In genomic region chr13:77503398-77503797, GRCh38 we compare ENCODE assay signal across 25 cellular contexts. TPM values are rescaled to one million over a fixed set of nuclear protein-coding genes. Genes with fewer than 3 reads are reported as not detected.
DNase-seq lines count a peak whose midpoint lies in the region; ATAC-seq, FAIRE-seq and TF ChIP-seq lines count a peak whose summit lies in the region.
"Had no signal": no experiment of that assay in that cellular context is flagged by ENCODE, and none has a peak within 500 bp of the region (broad histone marks: within the 10 kb centered on the region; RNA-seq: fewer than 3 reads in every experiment).

No MANE protein-coding gene starts in this region.

- no peaks in the 10 kb centered on the region for H3F3A ChIP-seq in OCI-LY1 (ENCODE audit: insufficient read depth, low read length)

- 23% methylated on average over 5 of the region's 5 CpGs for WGBS in GM12878 (ENCODE audit: insufficient coverage, insufficient replicate concordance, low lambda C conversion rate, missing lambda C conversion rate)

- H4K20me1 ChIP-seq in OCI-LY1 (ENCODE audit: insufficient read depth, low read length) = no peaks in the 10 kb centered on the region
- no peaks in the 10 kb centered on the region for H4K20me1 ChIP-seq in GM12878 (ENCODE audit: control insufficient read depth, insufficient read depth)

- peaks cover 22% of the 10 kb centered on the region for H3K4me1 ChIP-seq in OCI-LY1 (ENCODE audit: insufficient read depth, low read length, severe bottlenecking)
- H3K4me1 ChIP-seq in GM12878 (ENCODE audit: control insufficient read depth, insufficient read depth, low read length) = peaks cover 18% of the 10 kb centered on the region

- H3K36me3 ChIP-seq in GM06990 (ENCODE audit: control insufficient read depth, insufficient read depth, low read length) (no peaks in the 10 kb centered on the region), OCI-LY1 (ENCODE audit: insufficient read depth, low read length) (no peaks in the 10 kb centered on the region), GM12878 (ENCODE audit: control insufficient read depth in 2 of 2, insufficient read depth in 2 of 2, low read length in 1 of 2) (no peaks in the 10 kb centered on the region), H7 (replicated peaks; ENCODE audit: control insufficient read depth, insufficient read depth, low read length) (no peaks in the 10 kb centered on the region)

- TF ChIP-seq RAD21 in GM12878 (IDR thresholded peaks at IDR 0.05; ENCODE audit: insufficient read depth, low read depth, low read length) = no peak

- peak overlapping the region; percentile 2 for H3K27ac ChIP-seq in OCI-LY1 (ENCODE audit: low read depth, low read length, poor library complexity, severe bottlenecking)
- H3K27ac ChIP-seq in GM12878 (ENCODE audit: control insufficient read depth, insufficient read depth) = no peak overlapping the region
- H3K27ac ChIP-seq: GM23248, SK-N-MC had no signal

- H3K4me3 ChIP-seq in GM06990 (replicated peaks; ENCODE audit: low read depth, low read length) (no peak overlapping the region), OCI-LY1 (ENCODE audit: low read depth, low read length, poor library complexity, severe bottlenecking) (no peak overlapping the region), GM12878 (no peak overlapping the region), H7 (ENCODE audit: insufficient read depth, low read depth, low read length) (no peak overlapping the region)
- H3K4me3 ChIP-seq: GM23248, SK-N-MC had no signal

- peak; percentile 33 for DNase-seq in GM06990 (ENCODE audit: extremely low read depth, insufficient read length)
- no peak for DNase-seq in GM12878 (ENCODE audit: low read depth, low spot score)
- no peak for DNase-seq in activated naive CD4-positive, alpha-beta T cell treated with anti-CD3 and anti-CD28 coated beads, Interleukin-2, amount 50 U/mL, for 16 hours
- no peak for DNase-seq in DMS153 (lab: John Stamatoyannopoulos, UW)
- no peak for DNase-seq in H7
- DNase-seq: GM23248, HCEC 1CT, KG1, MV-4-11, NCI-H1694, NCI-H2081, NCI-H2171, NCI-H524 treated with DMSO at 0.1 percent for 48 hours, NCI-H82, SHP77 treated with DMSO at 0.1 percent for 48 hours had no signal

- H3K9ac ChIP-seq in OCI-LY1 (ENCODE audit: low read length) = no peak overlapping the region
- H3K9ac ChIP-seq in GM12878 (ENCODE audit: control insufficient read depth, insufficient read depth, low read length) = no peak overlapping the region
- H3K9ac ChIP-seq: GM23248 had no signal

- POLR2A ChIA-PET in GM12878 (lab: Charles Lee) = no interaction called here

- H3K9me3 ChIP-seq in OCI-LY1 (ENCODE audit: low read length) (no peaks in the 10 kb centered on the region), GM12878 (replicated peaks; ENCODE audit: control insufficient read depth, insufficient read depth, low read length) (no peaks in the 10 kb centered on the region)

- in situ Hi-C loops in GM12878 (cut with MboI) = loop anchor here (5.0 kb wide), 1 partner anchor 244 kb away; no protein-coding TSS in a partner anchor

- FAIRE-seq in GM12878 (lab: Jason Lieb, UNC) = no peak
- FAIRE-seq: A204.1, D721Med had no signal

- intact Hi-C loops in GM12878 (cut with micrococcal nuclease; ENCODE audit: unreplicated experiment) = loop anchor here (2.0 to 5.0 kb wide), 2 partner anchors 55 to 511 kb away; partner anchors contain the start of gene CLN5

- no peaks in the 10 kb centered on the region for H3K79me2 ChIP-seq in OCI-LY1 (ENCODE audit: insufficient read depth, low read length)
- no peaks in the 10 kb centered on the region for H3K79me2 ChIP-seq in GM12878 (ENCODE audit: control insufficient read depth, insufficient read depth, low read length)

- H3K27me3 ChIP-seq in GM06990 (replicated peaks; ENCODE audit: control insufficient read depth, insufficient read depth, low read length) = no peaks in the 10 kb centered on the region
- no peaks in the 10 kb centered on the region for H3K27me3 ChIP-seq in OCI-LY1 (ENCODE audit: insufficient read depth, low read length)
- H3K27me3 ChIP-seq in GM12878 (replicated peaks in 1 of 2; ENCODE audit: control insufficient read depth in 2 of 2, insufficient read depth in 2 of 2, low read length in 1 of 2) = no peaks in the 10 kb centered on the region
- no peaks in the 10 kb centered on the region for H3K27me3 ChIP-seq in H7 (ENCODE audit: control insufficient read depth, insufficient read depth, low read length)

- H3K9me2 ChIP-seq in OCI-LY1 (ENCODE audit: low read depth, low read length) = no peaks in the 10 kb centered on the region

- CTCF ChIA-PET in GM12878 (lab: Yijun Ruan, JAX) = interaction anchor here (0.6 to 6.9 kb wide), 7 partner anchors 11 to 123 kb away, joined by 3 to 61 read pairs (median 6); no protein-coding TSS in a partner anchor

- SMC1A ChIA-PET in GM12878 (lab: Charles Lee; ENCODE audit: uncharacterized antibody, unreplicated experiment) = interaction anchor here (0.8 to 10.2 kb wide), 8 partner anchors 10 to 313 kb away, joined by 3 to 85 read pairs (median 4); no protein-coding TSS in a partner anchor

- ATAC-seq in GM21381 (IDR thresholded peaks at IDR 0.05; ENCODE audit: unreplicated experiment) (peak; percentile 34), GM12878 (peak; percentile 12), HG02884 (IDR thresholded peaks at IDR 0.05; ENCODE audit: unreplicated experiment) (no peak)

- TF ChIP-seq EP300 in GM12878 (IDR thresholded peaks at IDR 0.05; ENCODE audit: borderline replicate concordance in 1 of 2, control insufficient read depth in 1 of 2, low read depth in 2 of 2, low read length in 2 of 2) = 0 out of 4 replicates have a peak, but pooled peaks of 1 of the 2 experiments have one; percentile 33

- RAD21 ChIA-PET in GM12878 (lab: Charles Lee; ENCODE audit: unreplicated experiment) = interaction anchor here (2.0 to 2.4 kb wide), 2 partner anchors 11 to 222 kb away, joined by 5 to 23 read pairs; no protein-coding TSS in a partner anchor

- TF ChIP-seq POLR2A in GM12878 (IDR thresholded peaks at IDR 0.05; ENCODE audit: low read depth, low read length) = no peak

- no peak overlapping the region; the same call in 1 of the 2 replicates for H2AFZ ChIP-seq in OCI-LY1 (ENCODE audit: low read length)
- H2AFZ ChIP-seq in GM12878 (ENCODE audit: control insufficient read depth, low read depth, low read length) = no peak overlapping the region
- H2AFZ ChIP-seq: GM23248 had no signal

- peak overlapping the region; percentile 1; the same call in 1 of the 2 replicates for H3K4me2 ChIP-seq in OCI-LY1 (ENCODE audit: low read length)
- peak overlapping the region; percentile 5; the same call in 1 of the 2 replicates for H3K4me2 ChIP-seq in GM12878 (ENCODE audit: control insufficient read depth, insufficient read depth)

- TF ChIP-seq CTCF in GM06990 (IDR thresholded peaks at IDR 0.05; ENCODE audit: insufficient read depth, low read length, poor library complexity, severe bottlenecking) (no peak), OCI-LY1 (IDR thresholded peaks at IDR 0.05; ENCODE audit: low read length) (no peak), GM12878 (IDR thresholded peaks at IDR 0.05 in 2 of 3, conservative IDR thresholded peaks at IDR 0.05 in 1 of 3; ENCODE audit: control insufficient read depth in 2 of 3, extremely low read depth in 1 of 3, insufficient read depth in 1 of 3, low read depth in 3 of 3, low read length in 3 of 3) (no peak)

- no TSS peak for BruUV-seq in GM12878 (replicated peaks; lab: Mats Ljungman, UMichigan)

TF ChIP-seq in GM12878, 131 proteins besides CTCF, POLR2A, EP300 and RAD21 (continues in another document):
- TF ChIP-seq PBX3 (IDR thresholded peaks at IDR 0.05; ENCODE audit: insufficient replicate concordance, low read depth, low read length) = no peak
- no peak for TF ChIP-seq HCFC1 (IDR thresholded peaks at IDR 0.05; ENCODE audit: low read length)
- TF ChIP-seq YBX1 (IDR thresholded peaks at IDR 0.05) = no peak
- TF ChIP-seq IKZF2 (IDR thresholded peaks at IDR 0.05) = peak in 1 of 2 experiments; percentile 38; a peak in 2 of 4 replicates
- TF ChIP-seq POLR2AphosphoS2 (IDR thresholded peaks at IDR 0.05; ENCODE audit: low read depth, low read length) = no peak
- peak; percentile 30; the same call in 1 of the 2 replicates for TF ChIP-seq IKZF1 (conservative IDR thresholded peaks at IDR 0.05)
- TF ChIP-seq IRF4 (IDR thresholded peaks at IDR 0.05; ENCODE audit: low read depth, low read length) = no peak

RNA-seq across cellular contexts. Expression of gene SCEL, which starts 32.1 kb away (rescaled TPM):
- total RNA-seq in GM12878 (2013; cell fraction: nucleolus; rRNA removed) = not detected in 2 replicates
- total RNA-seq in GM12878 (2014; rRNA removed) = 0.27 TPM in 1 of 2 replicates, not detected in the other
- 0.27 and 0.28 TPM in 2 replicates for total RNA-seq in GM12878 (2014; rRNA removed; fragmentation: Illumina TruSeq; extraction: Trizol)
- total RNA-seq in GM12878 (2021) = 0.16 and 0.23 TPM in 2 replicates
- not detected for polyA plus RNA-seq in GM12878 (2011; ENCODE audit: low read depth)
- 0.68 and 1.1 TPM in 2 replicates for polyA plus RNA-seq in GM12878 (2011; rRNA removed)
- polyA plus RNA-seq in GM12878 (2011; cell fraction: cytosol; rRNA removed) = 0.25 and 0.33 TPM in 2 replicates
- polyA plus RNA-seq in GM12878 (2011; cell fraction: nucleus; rRNA removed) = 0.90 and 1.0 TPM in 2 replicates
- not detected in 2 replicates for polyA plus RNA-seq in GM12878 (2012)
- 0.16 and 0.40 TPM in 2 replicates for polyA plus RNA-seq in GM12878 (2014; fragmentation: Illumina TruSeq; extraction: Trizol)
- polyA plus RNA-seq in GM12878 (2014; fragmentation: Nextera tagmentation; extraction: Ambion mirVana) = under 1 TPM; 0.15 to 0.16 TPM
- polyA plus RNA-seq in GM12878 (2014; rRNA removed) = 0.09 TPM in 1 of 2 replicates, not detected in the other
- under 1 TPM; 0.13 to 0.34 TPM for polyA plus RNA-seq in GM12878 (2016; fragmentation: Nextera tagmentation; extraction: Ambion mirVana)
- 0.41 and 0.73 TPM in 2 replicates for polyA minus RNA-seq in GM12878 (2011; rRNA and poly(A)+ RNA removed)
- 1.1 TPM in 1 of 2 replicates, not detected in the other for polyA minus RNA-seq in GM12878 (2011; cell fraction: cytosol; rRNA and poly(A)+ RNA removed)
- 0.24 and 0.48 TPM in 2 replicates for polyA minus RNA-seq in GM12878 (2011; cell fraction: nucleus; rRNA and poly(A)+ RNA removed)
- not detected in 2 replicates for total RNA-seq in H7 (2014; rRNA removed; shearing (Covaris generic))
- total RNA-seq: GM23248; HT1080; RPMI7951; T-helper 2 cell treated with Interferon-gamma antibody and Interleukin-4, amounts not matched to agents 100 ng/mL and 5 ng/mL, for 36 hours had no signal
- polyA plus RNA-seq: CD14-positive monocyte, GM23248 had no signal
